Comparison of ENCODE assay signal across 12 cellular contexts in the genomic region with DNA sequence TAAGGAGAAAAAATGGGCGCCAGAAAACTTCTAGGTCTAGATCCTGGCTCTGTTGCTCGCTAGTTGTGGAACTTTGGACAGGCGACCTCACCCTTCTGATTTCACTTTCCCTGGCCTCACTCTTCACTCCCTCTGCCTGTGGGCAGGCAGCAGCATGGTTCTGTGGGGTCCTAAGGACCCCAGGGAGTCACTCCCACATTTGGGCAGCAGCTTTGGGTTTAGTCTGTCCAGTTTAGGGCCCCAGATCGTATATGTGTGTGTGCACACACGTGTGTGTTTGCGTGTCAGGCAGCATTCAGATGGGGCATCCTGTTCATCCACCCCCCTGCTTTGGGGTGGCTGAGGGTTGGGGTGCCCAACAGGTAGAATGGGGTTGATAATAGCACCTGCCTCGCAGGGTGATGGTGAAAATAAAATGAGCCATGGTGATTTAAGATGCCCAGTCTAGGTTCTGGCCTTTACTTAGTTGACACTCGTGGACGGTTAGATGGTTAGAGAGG.
DNase-seq lines count a peak whose midpoint lies in the region; ATAC-seq, FAIRE-seq and TF ChIP-seq lines count a peak whose summit lies in the region.
"Had no signal": no experiment of that assay in that cellular context is flagged by ENCODE, and none has a peak within 500 bp of the region (broad histone marks: within the 10 kb centered on the region; RNA-seq: fewer than 3 reads in every experiment).

No MANE protein-coding gene starts in this region.

- in situ Hi-C loops in GM12878 (cut with MboI) (no loop called here), mammary epithelial cell (cut with MboI; ENCODE audit: low sequenced_read_pairs in 2 of 2) (no loop called here)

- no peak for TF ChIP-seq POLR2A in GM12878 (IDR thresholded peaks at IDR 0.05; ENCODE audit: low read depth, low read length)

- POLR2A ChIA-PET in Caco-2 (lab: Charles Lee) (interaction anchor here (0.6 kb wide), 1 partner anchor 12 kb away, joined by 6 read pairs; no protein-coding TSS in a partner anchor), GM12878 (lab: Charles Lee) (interaction anchor here (0.6 to 3.4 kb wide), 13 partner anchors 12 to 532 kb away, joined by 3 to 28 read pairs (median 4); no protein-coding TSS in a partner anchor)

- H3K9me3 ChIP-seq in Caco-2 (no peaks in the 10 kb centered on the region), GM12878 (replicated peaks; ENCODE audit: control insufficient read depth, insufficient read depth, low read length) (no peaks in the 10 kb centered on the region), mammary epithelial cell (replicated peaks; ENCODE audit: insufficient read depth, low read length) (no peaks in the 10 kb centered on the region)
- H3K9me3 ChIP-seq: psoas muscle had no signal

- H3K4me3 ChIP-seq in Caco-2 (ENCODE audit: low read depth, low read length) (no peak overlapping the region), HL-60 (replicated peaks; ENCODE audit: insufficient read depth, low read length) (no peak overlapping the region), GM12878 (peak overlapping the region; percentile 56), mammary epithelial cell (replicated peaks in 1 of 3; ENCODE audit: insufficient read depth in 1 of 3, low read depth in 2 of 3, low read length in 3 of 3) (no peak overlapping the region)
- H3K4me3 ChIP-seq: psoas muscle had no signal

- BruUV-seq in Caco-2 (replicated peaks; lab: Mats Ljungman, UMichigan) (no TSS peak), GM12878 (replicated peaks; lab: Mats Ljungman, UMichigan) (no TSS peak), mammary epithelial cell (replicated peaks; lab: Mats Ljungman, UMichigan) (no TSS peak)

- peak; percentile 3; the same call in 2 of the 3 replicates for ATAC-seq in GM12878
- ATAC-seq in natural killer cell: peak; percentile 13 to 32 (median 20)
- no peak for ATAC-seq in HG03565 (IDR thresholded peaks at IDR 0.05; ENCODE audit: unreplicated experiment)
- no peak for ATAC-seq in HG03095 (IDR thresholded peaks at IDR 0.05; ENCODE audit: unreplicated experiment)
- ATAC-seq: psoas muscle had no signal

- 17% methylated on average over 9 of the region's 9 CpGs for WGBS in GM12878 (ENCODE audit: insufficient coverage, insufficient replicate concordance, low lambda C conversion rate, missing lambda C conversion rate)
- 96% methylated on average over 9 of the region's 9 CpGs for WGBS in mammary epithelial cell (ENCODE audit: low coverage, missing lambda C conversion rate)

- no peak for FAIRE-seq in GM12878 (lab: Jason Lieb, UNC)
- FAIRE-seq: D721Med had no signal

- SMC1A ChIA-PET in GM12878 (lab: Charles Lee; ENCODE audit: uncharacterized antibody, unreplicated experiment): interaction anchor here (0.9 to 6.2 kb wide), 14 partner anchors 10 to 175 kb away, joined by 3 to 60 read pairs (median 6); no protein-coding TSS in a partner anchor

- H3K27me3 Mint-ChIP-seq in Caco-2 (ENCODE audit: insufficient read depth, unreplicated experiment): no peaks in the 10 kb centered on the region
- no peaks in the 10 kb centered on the region for H3K27me3 Mint-ChIP-seq in natural killer cell (ENCODE audit: low read depth in 2 of 2)

- no peak for TF ChIP-seq EP300 in GM12878 (IDR thresholded peaks at IDR 0.05; ENCODE audit: borderline replicate concordance in 1 of 2, control insufficient read depth in 1 of 2, low read depth in 2 of 2, low read length in 2 of 2)

- H3K4me1 Mint-ChIP-seq in Caco-2 (ENCODE audit: low read depth, unreplicated experiment): peaks cover 58% of the 10 kb centered on the region
- H3K4me1 Mint-ChIP-seq in natural killer cell: peaks cover 83 to 93% of the 10 kb centered on the region in 2 donors

- no peak for TF ChIP-seq RAD21 in GM12878 (IDR thresholded peaks at IDR 0.05; ENCODE audit: insufficient read depth, low read depth, low read length)

- H3K27ac ChIP-seq in HL-60 (replicated peaks): peak overlapping the region; percentile 84
- H3K27ac ChIP-seq in GM12878 (ENCODE audit: control insufficient read depth, insufficient read depth): peak overlapping the region; percentile 92
- no peak overlapping the region for H3K27ac ChIP-seq in mammary epithelial cell (ENCODE audit: insufficient read depth, low read depth, low read length)
- H3K27ac ChIP-seq: psoas muscle had no signal

- dilution Hi-C loops in mammary epithelial cell (cut with HindIII; ENCODE audit: low sequenced_read_pairs): no loop called here

- H3K27ac Mint-ChIP-seq in Caco-2 (ENCODE audit: unreplicated experiment): peak overlapping the region; percentile 41
- H3K27ac Mint-ChIP-seq in natural killer cell: peak overlapping the region; percentile 92 to 97

- no peaks in the 10 kb centered on the region for H3K9me3 Mint-ChIP-seq in Caco-2 (ENCODE audit: unreplicated experiment)
- H3K9me3 Mint-ChIP-seq in natural killer cell: no peaks in the 10 kb centered on the region

- peak overlapping the region; percentile 84 for H3K4me2 ChIP-seq in GM12878 (ENCODE audit: control insufficient read depth, insufficient read depth)
- no peak overlapping the region for H3K4me2 ChIP-seq in mammary epithelial cell (ENCODE audit: insufficient read depth, low read depth, low read length)

- H3K4me3 Mint-ChIP-seq in Caco-2 (ENCODE audit: unreplicated experiment): no peak overlapping the region
- peak overlapping the region; percentile 71 for H3K4me3 Mint-ChIP-seq in natural killer cell

- H3K36me3 Mint-ChIP-seq in Caco-2 (ENCODE audit: insufficient read depth, unreplicated experiment) (peaks cover 29% of the 10 kb centered on the region), natural killer cell (no peaks in the 10 kb centered on the region)

- no peaks in the 10 kb centered on the region for H3K27me3 ChIP-seq in Caco-2 (replicated peaks; ENCODE audit: control insufficient read depth, insufficient read depth, low read length)
- no peaks in the 10 kb centered on the region for H3K27me3 ChIP-seq in HL-60 (ENCODE audit: insufficient read depth, poor library complexity, severe bottlenecking)
- H3K27me3 ChIP-seq in GM12878 (replicated peaks in 1 of 2; ENCODE audit: control insufficient read depth in 2 of 2, insufficient read depth in 2 of 2, low read length in 1 of 2): no peaks in the 10 kb centered on the region
- peaks cover 2% of the 10 kb centered on the region for H3K27me3 ChIP-seq in mammary epithelial cell (ENCODE audit: insufficient read depth, low read length)

- TF ChIP-seq CTCF in Caco-2 (IDR thresholded peaks at IDR 0.05; ENCODE audit: insufficient read depth in 1 of 2, low read depth in 1 of 2, low read length in 1 of 2, severe bottlenecking in 1 of 2, unreplicated experiment in 1 of 2) (no peak), HL-60 (IDR thresholded peaks at IDR 0.05; ENCODE audit: insufficient read depth, low read length) (no peak), GM12878 (IDR thresholded peaks at IDR 0.05 in 2 of 3, conservative IDR thresholded peaks at IDR 0.05 in 1 of 3; ENCODE audit: control insufficient read depth in 2 of 3, extremely low read depth in 1 of 3, insufficient read depth in 1 of 3, low read depth in 3 of 3, low read length in 3 of 3) (no peak), natural killer cell (IDR thresholded peaks at IDR 0.05) (no peak), mammary epithelial cell (conservative IDR thresholded peaks at IDR 0.05 in 1 of 2, IDR thresholded peaks at IDR 0.05 in 1 of 2; ENCODE audit: extremely low read depth in 1 of 2, insufficient read depth in 1 of 2, low read depth in 1 of 2, low read length in 2 of 2) (no peak)

- H3K79me2 ChIP-seq in GM12878 (ENCODE audit: control insufficient read depth, insufficient read depth, low read length) (peaks cover 29% of the 10 kb centered on the region), mammary epithelial cell (ENCODE audit: insufficient read depth, low read length) (no peaks in the 10 kb centered on the region)

- CTCF ChIA-PET in Caco-2 (lab: Charles Lee) (interaction anchor here (0.6 kb wide), 1 partner anchor 28 kb away, joined by 11 read pairs; no protein-coding TSS in a partner anchor), GM12878 (lab: Yijun Ruan, JAX) (interaction anchor here (0.7 to 4.4 kb wide), 14 partner anchors 13 to 408 kb away, joined by 3 to 19 read pairs (median 4); a partner anchor contains a TSS), mammary epithelial cell (lab: Charles Lee; ENCODE audit: low non-redundant PET) (no interaction called here)

- H3K9ac ChIP-seq in GM12878 (ENCODE audit: control insufficient read depth, insufficient read depth, low read length) (peak overlapping the region; percentile 70), mammary epithelial cell (ENCODE audit: insufficient read depth, low read length) (no peak overlapping the region)

- DNase-seq in Caco-2 (no peak), HL-60 (ENCODE audit: low read depth in 1 of 2, low spot score in 1 of 2) (no peak), GM12878 (ENCODE audit: low read depth, low spot score) (no peak), natural killer cell (no peak), mammary epithelial cell (no peak)
- no peak for DNase-seq in central memory CD4-positive, alpha-beta T cell
- DNase-seq: NCI-H1092, T1000 had no signal

- 0 out of 2 replicates have a peak, but pooled peaks cover 2% of the 10 kb centered on the region for H3K36me3 ChIP-seq in Caco-2 (ENCODE audit: control insufficient read depth, insufficient read depth, low read length)
- H3K36me3 ChIP-seq in GM12878 (ENCODE audit: control insufficient read depth in 2 of 2, insufficient read depth in 2 of 2, low read length in 1 of 2): no peaks in the 10 kb centered on the region; a peak in 1 of 4 replicates
- H3K36me3 ChIP-seq in mammary epithelial cell (ENCODE audit: insufficient read depth, low read length): no peaks in the 10 kb centered on the region

- H3K4me1 ChIP-seq in Caco-2: peaks cover 79% of the 10 kb centered on the region
- peaks cover 70% of the 10 kb centered on the region for H3K4me1 ChIP-seq in GM12878 (ENCODE audit: control insufficient read depth, insufficient read depth, low read length)
- peaks cover 17% of the 10 kb centered on the region for H3K4me1 ChIP-seq in mammary epithelial cell (ENCODE audit: insufficient read depth, low read length)
- H3K4me1 ChIP-seq: psoas muscle had no signal

- H2AFZ ChIP-seq in GM12878 (ENCODE audit: control insufficient read depth, low read depth, low read length): peak overlapping the region; percentile 22; the same call in 1 of the 2 replicates
- H2AFZ ChIP-seq in mammary epithelial cell (ENCODE audit: low read depth, low read length): no peak overlapping the region

- no peaks in the 10 kb centered on the region for H4K20me1 ChIP-seq in GM12878 (ENCODE audit: control insufficient read depth, insufficient read depth)
- H4K20me1 ChIP-seq in mammary epithelial cell (ENCODE audit: insufficient read depth, low read length): no peaks in the 10 kb centered on the region

- RAD21 ChIA-PET in GM12878 (lab: Charles Lee; ENCODE audit: unreplicated experiment): interaction anchor here (0.6 to 5.0 kb wide), 16 partner anchors 8 to 186 kb away, joined by 3 to 61 read pairs (median 3); no protein-coding TSS in a partner anchor

- intact Hi-C loops in Caco-2 (cut with micrococcal nuclease; ENCODE audit: unreplicated experiment) (no loop called here), GM12878 (cut with micrococcal nuclease; ENCODE audit: unreplicated experiment) (loop anchor here (1.0 to 5.0 kb wide), 2 partner anchors 15 to 44 kb away; no protein-coding TSS in a partner anchor), natural killer cell (cut with micrococcal nuclease) (loop anchor here (1.0 to 5.0 kb wide), 2 partner anchors 15 to 171 kb away; a partner anchor contains a TSS), mammary epithelial cell (cut with micrococcal nuclease) (no loop called here)

Comparison
In these comparisons a context has a peak if more than half of its experiments do, and no peak if none do; other contexts are left out.
1. ATAC-seq: peak in GM12878 (single experiment) and natural killer cell (3 of 3); none in HG03565 (single experiment) and HG03095 (single experiment).
2. intact Hi-C loops: an anchor here in GM12878 (1.0 to 5.0 kb wide) and natural killer cell (1.0 to 5.0 kb wide); none called in Caco-2 and mammary epithelial cell.